13 cellular contexts compared by ENCODE assay signal in genomic region chr3:126548556-126549466, GRCh38. TPM values are rescaled to one million over a fixed set of nuclear protein-coding genes. Genes with fewer than 3 reads are reported as not detected.
DNase-seq lines count a peak whose midpoint lies in the region; ATAC-seq and TF ChIP-seq lines count a peak whose summit lies in the region.
"Had no signal": no experiment of that assay in that cellular context is flagged by ENCODE, and none has a peak within 500 bp of the region (broad histone marks: within the 10 kb centered on the region; RNA-seq: fewer than 3 reads in every experiment).

No MANE protein-coding gene starts in this region.

- H3K4me3 ChIP-seq in RWPE2 (ENCODE audit: severe bottlenecking) (no peak overlapping the region), suprapubic skin (no peak overlapping the region)
- H3K4me3 ChIP-seq: testis had no signal

- no peaks in the 10 kb centered on the region for H3K4me1 ChIP-seq in RWPE2 (ENCODE audit: insufficient read depth, poor library complexity, severe bottlenecking)
- H3K4me1 ChIP-seq in suprapubic skin = no peaks in the 10 kb centered on the region
- H3K4me1 ChIP-seq: testis had no signal

- H3K9me3 ChIP-seq in RWPE2 (ENCODE audit: severe bottlenecking) (no peaks in the 10 kb centered on the region), suprapubic skin (no peaks in the 10 kb centered on the region)
- H3K9me3 ChIP-seq: testis had no signal

- TF ChIP-seq POLR2A in suprapubic skin (IDR thresholded peaks at IDR 0.05) = no peak

- POLR2A ChIA-PET in activated CD4-positive, alpha-beta T cell treated with anti-CD3 and anti-CD28 coated beads for 36 hours (lab: Charles Lee) = no interaction called here

- H3K27ac Mint-ChIP-seq in activated CD4-positive, alpha-beta T cell treated with anti-CD3 and anti-CD28 coated beads for 36 hours = no peak overlapping the region
- H3K27ac Mint-ChIP-seq: activated CD8-positive, alpha-beta T cell treated with anti-CD3 and anti-CD28 coated beads, Interleukin-2, amount 10 ng/mL, durations not matched to agents 7 days and 5 days; T-helper 1 cell treated with Interleukin-12 subunit alpha and Interleukin-12 subunit beta and Interleukin-4 antibody, amounts not matched to agents 30 μg/mL and 1 μg/mL, for 36 hours had no signal

- H3K27me3 Mint-ChIP-seq in activated CD4-positive, alpha-beta T cell treated with anti-CD3 and anti-CD28 coated beads for 36 hours = no peaks in the 10 kb centered on the region

- ATAC-seq in activated CD4-positive, alpha-beta T cell treated with anti-CD3 and anti-CD28 coated beads for 36 hours = no peak
- ATAC-seq in RWPE2 (ENCODE audit: low read depth) (no peak), HG03442 (IDR thresholded peaks at IDR 0.05; ENCODE audit: unreplicated experiment) (no peak), HG03095 (IDR thresholded peaks at IDR 0.05; ENCODE audit: unreplicated experiment) (no peak)
- ATAC-seq: activated CD8-positive, alpha-beta T cell treated with anti-CD3 and anti-CD28 coated beads, Interleukin-2, amount 10 ng/mL, durations not matched to agents 7 days and 5 days had no signal

- peak; percentile 0 for DNase-seq in activated CD4-positive, alpha-beta T cell treated with anti-CD3 and anti-CD28 coated beads for 48 hours
- no peak for DNase-seq in activated CD4-positive, alpha-beta T cell treated with anti-CD3 and anti-CD28 coated beads for 36 hours
- DNase-seq in RWPE2 (ENCODE audit: low spot score) (peak; percentile 25), iPS DF 4.7 (ENCODE audit: extremely low read depth, low spot score) (peak; percentile 38), suprapubic skin (ENCODE audit: low spot score in 2 of 2) (peak; percentile 38 to 67), T1000 (lab: John Stamatoyannopoulos, UW) (no peak)
- DNase-seq: activated CD8-positive, alpha-beta T cell treated with anti-CD3 and anti-CD28 coated beads, Interleukin-2, amount 10 ng/mL, durations not matched to agents 7 days and 5 days; midbrain; testis had no signal

- TF ChIP-seq EP300 in suprapubic skin (IDR thresholded peaks at IDR 0.05) = no peak

- WGBS in suprapubic skin = 46% methylated on average over 9 of the region's 9 CpGs

- intact Hi-C loops in activated CD4-positive, alpha-beta T cell treated with anti-CD3 and anti-CD28 coated beads for 36 hours (cut with DNase I, micrococcal nuclease) = no loop called here

- H3K36me3 Mint-ChIP-seq in activated CD4-positive, alpha-beta T cell treated with anti-CD3 and anti-CD28 coated beads for 36 hours (ENCODE audit: low read depth) = no peaks in the 10 kb centered on the region

- H3K9me3 Mint-ChIP-seq in activated CD4-positive, alpha-beta T cell treated with anti-CD3 and anti-CD28 coated beads for 36 hours (ENCODE audit: low read depth) = no peaks in the 10 kb centered on the region
- H3K9me3 Mint-ChIP-seq: T-helper 1 cell treated with Interleukin-12 subunit alpha and Interleukin-12 subunit beta and Interleukin-4 antibody, amounts not matched to agents 30 μg/mL and 1 μg/mL, for 36 hours had no signal

- H3K27me3 ChIP-seq in RWPE2 (ENCODE audit: insufficient read depth, poor library complexity, severe bottlenecking) (no peaks in the 10 kb centered on the region), suprapubic skin (peaks cover 5% of the 10 kb centered on the region)
- H3K27me3 ChIP-seq: testis had no signal

- no peak overlapping the region for H3K4me3 Mint-ChIP-seq in activated CD4-positive, alpha-beta T cell treated with anti-CD3 and anti-CD28 coated beads for 36 hours
- H3K4me3 Mint-ChIP-seq: activated CD8-positive, alpha-beta T cell treated with anti-CD3 and anti-CD28 coated beads, Interleukin-2, amount 10 ng/mL, durations not matched to agents 7 days and 5 days; T-helper 1 cell treated with Interleukin-12 subunit alpha and Interleukin-12 subunit beta and Interleukin-4 antibody, amounts not matched to agents 30 μg/mL and 1 μg/mL, for 36 hours had no signal

- CTCF ChIA-PET in activated CD4-positive, alpha-beta T cell treated with anti-CD3 and anti-CD28 coated beads for 36 hours (lab: Charles Lee) = no interaction called here

- no peaks in the 10 kb centered on the region for H3K36me3 ChIP-seq in RWPE2 (ENCODE audit: low read depth)
- no peaks in the 10 kb centered on the region for H3K36me3 ChIP-seq in suprapubic skin

- H3K4me1 Mint-ChIP-seq in activated CD4-positive, alpha-beta T cell treated with anti-CD3 and anti-CD28 coated beads for 36 hours = no peaks in the 10 kb centered on the region

- H3K27ac ChIP-seq in RWPE2 (ENCODE audit: poor library complexity, severe bottlenecking) (no peak overlapping the region), suprapubic skin (no peak overlapping the region)
- H3K27ac ChIP-seq: testis had no signal

- TF ChIP-seq CTCF in RWPE2 (IDR thresholded peaks at IDR 0.05; ENCODE audit: poor library complexity, severe bottlenecking) = no peak
- TF ChIP-seq CTCF in suprapubic skin (IDR thresholded peaks at IDR 0.05) = no peak

RNA-seq across cellular contexts. Expression of gene C3orf22, which starts 9.9 kb away (rescaled TPM):
- not detected for total RNA-seq in activated CD4-positive, alpha-beta T cell treated with anti-CD3 and anti-CD28 coated beads for 36 hours
- not detected for total RNA-seq in suprapubic skin
- total RNA-seq: activated CD8-positive, alpha-beta T cell treated with anti-CD3 and anti-CD28 coated beads, Interleukin-2, amount 10 ng/mL, durations not matched to agents 7 days and 5 days; renal cortical epithelial cell had no signal

RNA-seq across cellular contexts. Expression of gene CHST13, which starts 24.9 kb away (rescaled TPM):
- total RNA-seq in activated CD4-positive, alpha-beta T cell treated with anti-CD3 and anti-CD28 coated beads for 36 hours = not detected
- not detected for total RNA-seq in suprapubic skin
- total RNA-seq: activated CD8-positive, alpha-beta T cell treated with anti-CD3 and anti-CD28 coated beads, Interleukin-2, amount 10 ng/mL, durations not matched to agents 7 days and 5 days had no signal

RNA-seq across cellular contexts. Expression of gene UROC1, which starts 31.2 kb away (rescaled TPM):
- not detected for total RNA-seq in activated CD4-positive, alpha-beta T cell treated with anti-CD3 and anti-CD28 coated beads for 36 hours
- total RNA-seq in suprapubic skin = not detected
- total RNA-seq: renal cortical epithelial cell had no signal

Comparison
In these comparisons a context has a peak if more than half of its experiments do, and no peak if none do; other contexts are left out.
1. DNase-seq: peak in activated CD4-positive, alpha-beta T cell treated with anti-CD3 and anti-CD28 coated beads for 48 hours (single experiment), RWPE2 (single experiment), iPS DF 4.7 (single experiment) and suprapubic skin (2 of 2); none in activated CD4-positive, alpha-beta T cell treated with anti-CD3 and anti-CD28 coated beads for 36 hours (single experiment) and T1000 (single experiment).